Comparison of ENCODE assay signal across 20 cellular contexts in the genomic region with DNA sequence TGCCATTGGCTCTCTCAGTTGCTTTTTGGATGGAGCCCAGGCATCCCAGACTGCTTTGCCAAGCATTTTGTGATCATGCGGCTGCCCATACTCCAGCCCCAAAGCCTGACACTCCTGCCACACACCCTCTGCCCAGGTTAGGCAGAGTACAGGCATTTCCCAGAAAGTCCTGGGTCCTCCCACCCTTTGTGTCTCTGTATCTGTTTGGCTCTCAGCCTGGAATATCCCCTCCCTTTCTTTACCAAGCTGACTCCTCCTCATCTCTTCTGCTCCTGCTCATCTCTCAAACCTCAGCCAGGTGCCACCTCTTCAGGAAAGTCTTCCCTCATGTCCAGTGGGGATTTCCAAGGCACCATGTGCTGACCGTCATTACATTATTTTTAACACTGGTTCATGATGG. TPM values are rescaled to one million over a fixed set of nuclear protein-coding genes. Genes with fewer than 3 reads are reported as not detected.
A peak's percentile ranks its signal among the peaks of the same experiment; 100 is the strongest.
DNase-seq lines count a peak whose midpoint lies in the region; ATAC-seq and TF ChIP-seq lines count a peak whose summit lies in the region.
"Had no signal": no experiment of that assay in that cellular context is flagged by ENCODE, and none has a peak within 500 bp of the region (broad histone marks: within the 10 kb centered on the region; RNA-seq: fewer than 3 reads in every experiment).

No MANE protein-coding gene starts in this region.

- H3K4me3 Mint-ChIP-seq in MCF 10A (ENCODE audit: unreplicated experiment) = no peak overlapping the region
- H3K4me3 Mint-ChIP-seq in immature natural killer cell = no peak overlapping the region
- H3K4me3 Mint-ChIP-seq: CD14-positive monocyte, HFFc6 had no signal

- H4K8ac ChIP-seq in neuronal stem cell (ENCODE audit: low read depth, low read length) = no peak overlapping the region

- no peaks in the 10 kb centered on the region for H3K36me3 Mint-ChIP-seq in MCF 10A (ENCODE audit: insufficient read depth, unreplicated experiment)
- H3K36me3 Mint-ChIP-seq in immature natural killer cell = no peaks in the 10 kb centered on the region
- H3K36me3 Mint-ChIP-seq: CD14-positive monocyte had no signal

- no peaks in the 10 kb centered on the region for H3K9me3 Mint-ChIP-seq in MCF 10A (ENCODE audit: unreplicated experiment)
- no peaks in the 10 kb centered on the region for H3K9me3 Mint-ChIP-seq in immature natural killer cell
- H3K9me3 Mint-ChIP-seq: HFFc6 had no signal

- no peak overlapping the region for H2BK5ac ChIP-seq in neuronal stem cell (ENCODE audit: low read length)

- TF ChIP-seq CTCF in MCF 10A (IDR thresholded peaks at IDR 0.05; ENCODE audit: unreplicated experiment) = no peak
- TF ChIP-seq CTCF in breast epithelium (IDR thresholded peaks at IDR 0.05) = no peak
- TF ChIP-seq CTCF in RWPE1 (conservative IDR thresholded peaks at IDR 0.05; ENCODE audit: low read depth) = no peak
- TF ChIP-seq CTCF in esophagus squamous epithelium (IDR thresholded peaks at IDR 0.05) = no peak
- no peak for TF ChIP-seq CTCF in prostate gland (IDR thresholded peaks at IDR 0.05)

- H3K4me3 ChIP-seq in breast epithelium (no peak overlapping the region), esophagus squamous epithelium (no peak overlapping the region), neuronal stem cell (ENCODE audit: low read length in 2 of 2) (no peak overlapping the region), prostate gland (no peak overlapping the region)
- H3K4me3 ChIP-seq: MG63 had no signal

- intact Hi-C loops in MCF 10A (cut with micrococcal nuclease) (no loop called here), breast epithelium (cut with DNase I; ENCODE audit: low total_unique reads) (no loop called here), esophagus squamous epithelium (cut with DNase I) (no loop called here), prostate gland (cut with DNase I) (no loop called here)

- DNase-seq in MCF 10A (ENCODE audit: unreplicated experiment) = peak; percentile 60
- DNase-seq in breast epithelium (ENCODE audit: low spot score in 2 of 2) = no peak
- no peak for DNase-seq in RWPE1 (ENCODE audit: low spot score)
- DNase-seq in esophagus squamous epithelium (lab: John Stamatoyannopoulos, UW) = no peak
- DNase-seq in neuronal stem cell (ENCODE audit: low spot score) = no peak
- DNase-seq in immature natural killer cell = no peak
- DNase-seq in prostate gland (ENCODE audit: low spot score) = no peak
- DNase-seq: 8988T, GF-D8, HFFc6, NCI-H1048, NCI-H1436, NCI-H2029, NCI-H526, PC-3 had no signal

- H2BK15ac ChIP-seq in neuronal stem cell (ENCODE audit: low read length) = no peak overlapping the region

- 27 to 29% methylated on average over 2 of the region's 2 CpGs for WGBS in esophagus squamous epithelium, 2 donors
- no CpG with 5 or more reads among the region's 2 CpGs for WGBS in neuronal stem cell (ENCODE audit: extremely low coverage in 2 of 2, insufficient read length in 2 of 2, insufficient replicate concordance in 1 of 2), 2 donors
- WGBS in prostate gland = 74% methylated on average over 2 of the region's 2 CpGs

- H3K14ac ChIP-seq in neuronal stem cell (ENCODE audit: low read length) = no peak overlapping the region

- peak overlapping the region; percentile 4 for H3K18ac ChIP-seq in neuronal stem cell (ENCODE audit: low read length)

- H3K4me1 ChIP-seq in breast epithelium (peaks cover 0 to 8% of the 10 kb centered on the region in 2 donors), esophagus squamous epithelium (peaks cover 9 to 63% (median 24%) of the 10 kb centered on the region in 3 donors), neuronal stem cell (ENCODE audit: control insufficient read depth in 2 of 2, insufficient read depth in 1 of 2, low read depth in 1 of 2, low read length in 2 of 2) (peaks cover 0 to 7% of the 10 kb centered on the region in 2 donors), prostate gland (replicated peaks) (no peaks in the 10 kb centered on the region)

- no peak overlapping the region for H3K4ac ChIP-seq in neuronal stem cell (ENCODE audit: low read length)

- H3K4me2 ChIP-seq in neuronal stem cell (ENCODE audit: insufficient read depth, low read length, poor library complexity, severe bottlenecking) = no peak overlapping the region

- H3K9ac ChIP-seq in neuronal stem cell (ENCODE audit: low read depth, low read length, poor library complexity) = no peak overlapping the region

- H2BK120ac ChIP-seq in neuronal stem cell (ENCODE audit: low read depth, low read length) = no peak overlapping the region

- no peaks in the 10 kb centered on the region for H3K79me1 ChIP-seq in neuronal stem cell (ENCODE audit: low read depth, low read length)

- no peak overlapping the region for H3K23ac ChIP-seq in neuronal stem cell (ENCODE audit: low read depth, low read length, poor library complexity)

- H3K27me3 Mint-ChIP-seq in MCF 10A (ENCODE audit: insufficient read depth, unreplicated experiment) (no peaks in the 10 kb centered on the region), immature natural killer cell (ENCODE audit: low read depth in 3 of 3) (peaks cover 0 to 2% (median 1%) of the 10 kb centered on the region in 3 donors)

- POLR2A ChIA-PET in MCF 10A (lab: Yijun Ruan, JAX) (interaction anchor here (0.6 to 2.7 kb wide), 7 partner anchors 13 to 121 kb away, joined by 3 to 16 read pairs (median 5); a partner anchor contains a TSS), RWPE1 (lab: Yijun Ruan, JAX; ENCODE audit: low non-redundant PET) (no interaction called here)

- H3K36me3 ChIP-seq in breast epithelium (no peaks in the 10 kb centered on the region), esophagus squamous epithelium (no peaks in the 10 kb centered on the region), neuronal stem cell (replicated peaks in 1 of 2; ENCODE audit: control insufficient read depth in 2 of 2, insufficient read depth in 2 of 2, low read length in 2 of 2) (no peaks in the 10 kb centered on the region), prostate gland (no peaks in the 10 kb centered on the region)
- H3K36me3 ChIP-seq: MG63 had no signal

- no peak overlapping the region for H3K27ac ChIP-seq in breast epithelium
- peak overlapping the region; percentile 81 for H3K27ac ChIP-seq in RWPE1
- H3K27ac ChIP-seq in esophagus squamous epithelium = peak overlapping the region; percentile 29 to 78 (median 46)
- H3K27ac ChIP-seq in neuronal stem cell (replicated peaks; ENCODE audit: low read length) = no peak overlapping the region
- H3K27ac ChIP-seq in prostate gland = no peak overlapping the region

- H4K91ac ChIP-seq in neuronal stem cell (ENCODE audit: low read depth, low read length, poor library complexity) = no peak overlapping the region

- no peak for ATAC-seq in GM19397 (IDR thresholded peaks at IDR 0.05; ENCODE audit: unreplicated experiment)
- ATAC-seq: PC-3 had no signal

- no peak overlapping the region for H2AFZ ChIP-seq in neuronal stem cell (ENCODE audit: low read length)

- no peak for TF ChIP-seq POLR2A in breast epithelium (IDR thresholded peaks at IDR 0.05)
- no peak for TF ChIP-seq POLR2A in esophagus squamous epithelium (IDR thresholded peaks at IDR 0.05)
- no peak for TF ChIP-seq POLR2A in prostate gland (IDR thresholded peaks at IDR 0.05)

- no peak overlapping the region for H2BK12ac ChIP-seq in neuronal stem cell (ENCODE audit: low read length)

- H3K4me1 Mint-ChIP-seq in MCF 10A (ENCODE audit: insufficient read depth, unreplicated experiment) (peaks cover 44% of the 10 kb centered on the region), immature natural killer cell (no peaks in the 10 kb centered on the region)
- H3K4me1 Mint-ChIP-seq: CD14-positive monocyte had no signal

- H3K27me3 ChIP-seq in breast epithelium = no peaks in the 10 kb centered on the region
- no peaks in the 10 kb centered on the region for H3K27me3 ChIP-seq in esophagus squamous epithelium
- no peaks in the 10 kb centered on the region for H3K27me3 ChIP-seq in neuronal stem cell (ENCODE audit: control insufficient read depth in 3 of 3, insufficient read depth in 3 of 3, low read depth in 1 of 3, low read length in 3 of 3)
- H3K27me3 ChIP-seq in prostate gland (replicated peaks; ENCODE audit: insufficient read depth) = no peaks in the 10 kb centered on the region
- H3K27me3 ChIP-seq: MG63 had no signal

- BruUV-seq in MCF 10A (replicated peaks; lab: Mats Ljungman, UMichigan) = no TSS peak

- H3K9me3 ChIP-seq in breast epithelium (no peaks in the 10 kb centered on the region), esophagus squamous epithelium (no peaks in the 10 kb centered on the region), neuronal stem cell (replicated peaks in 1 of 2; ENCODE audit: control insufficient read depth in 2 of 2, insufficient read depth in 1 of 2, low read depth in 1 of 2, low read length in 2 of 2) (no peaks in the 10 kb centered on the region), prostate gland (no peaks in the 10 kb centered on the region)

- CTCF ChIA-PET in MCF 10A (lab: Yijun Ruan, JAX) = interaction anchor here (0.5 to 6.5 kb wide), 6 partner anchors 14 to 1689 kb away, joined by 3 to 47 read pairs (median 4); no protein-coding TSS in a partner anchor
- CTCF ChIA-PET in RWPE1 (lab: Yijun Ruan, JAX) = interaction anchor here (0.7 kb wide), 1 partner anchor 58 kb away, joined by 3 read pairs; no protein-coding TSS in a partner anchor

- H3K27ac Mint-ChIP-seq in MCF 10A (ENCODE audit: low read depth, unreplicated experiment) = peak overlapping the region; percentile 32
- H3K27ac Mint-ChIP-seq in immature natural killer cell = no peak overlapping the region
- H3K27ac Mint-ChIP-seq: CD14-positive monocyte, HFFc6 had no signal

- H2AK5ac ChIP-seq in neuronal stem cell (ENCODE audit: low read depth, low read length) = no peak overlapping the region

RNA-seq across cellular contexts. Expression of a gene that starts 14.3 kb away (rescaled TPM):
- total RNA-seq in MCF 10A (2022) (14.9 and 29.6 TPM in 2 replicates), breast epithelium (1 to 10 TPM; 6.6 to 9.5 (median 9.4) TPM), esophagus squamous epithelium (10 to 100 TPM; 33.4 to 63.1 (median 59.1) TPM), prostate gland (10 to 100 TPM; 18.2 to 43.9 TPM)
- 1.1 TPM for polyA plus RNA-seq in neuronal stem cell (2013, experiment 1 of 2)
- 0.90 TPM for polyA plus RNA-seq in neuronal stem cell (2013, experiment 2 of 2)
- not detected for polyA plus RNA-seq in immature natural killer cell
- polyA plus RNA-seq: CD14-positive monocyte had no signal

RNA-seq across cellular contexts. Expression of a gene that starts 49.2 kb away (rescaled TPM):
- total RNA-seq in MCF 10A (2022) = not detected in 2 replicates
- total RNA-seq in breast epithelium = under 1 TPM in 1 of 3 donors, not detected in 2; 0.29 TPM
- not detected for total RNA-seq in esophagus squamous epithelium
- polyA plus RNA-seq in neuronal stem cell (2013, experiment 1 of 2) = not detected
- not detected for polyA plus RNA-seq in neuronal stem cell (2013, experiment 2 of 2)
- polyA plus RNA-seq in immature natural killer cell = not detected
- not detected for total RNA-seq in prostate gland
- total RNA-seq: HFFc6, HT-29, PC-3 had no signal
- polyA plus RNA-seq: AG04450, CD14-positive monocyte had no signal

Comparison
In these comparisons a context has a peak if more than half of its experiments do, and no peak if none do; other contexts are left out.
1. H3K27ac ChIP-seq: peak in RWPE1 (single experiment) and esophagus squamous epithelium (4 of 4); none in breast epithelium (0 of 2), neuronal stem cell (single experiment) and prostate gland (0 of 2).